17 cellular contexts compared by ENCODE assay signal in genomic region chr2:108943067-108943350, GRCh38. TPM values are rescaled to one million over a fixed set of nuclear protein-coding genes. Genes with fewer than 3 reads are reported as not detected.
A peak's percentile ranks its signal among the peaks of the same experiment; 100 is the strongest.
DNase-seq lines count a peak whose midpoint lies in the region; ATAC-seq and TF ChIP-seq lines count a peak whose summit lies in the region.
"Had no signal": no experiment of that assay in that cellular context is flagged by ENCODE, and none has a peak within 500 bp of the region (broad histone marks: within the 10 kb centered on the region; RNA-seq: fewer than 3 reads in every experiment).

No MANE protein-coding gene starts in this region.

- ATAC-seq in foreskin keratinocyte (peak; percentile 35), HG03457 (IDR thresholded peaks at IDR 0.05; ENCODE audit: unreplicated experiment) (no peak)
- ATAC-seq: A549, HepG2 had no signal

- no peak for TF ChIP-seq CTCF in epithelial cell of esophagus (IDR thresholded peaks at IDR 0.05; ENCODE audit: insufficient read depth, low read depth, low read length, missing control alignments)
- no peak for TF ChIP-seq CTCF in foreskin keratinocyte (conservative IDR thresholded peaks at IDR 0.05)
- TF ChIP-seq CTCF in nephron progenitor cell (IDR thresholded peaks at IDR 0.05) = no peak

- no peak overlapping the region for H3K27ac ChIP-seq in foreskin keratinocyte
- H3K27ac ChIP-seq: A549, C4-2B had no signal

- H3K4me1 ChIP-seq in foreskin keratinocyte = no peaks in the 10 kb centered on the region
- H3K4me1 ChIP-seq: A549, BE2C, HAP-1 had no signal

- no peak overlapping the region for H3K4me3 Mint-ChIP-seq in nephron progenitor cell
- H3K4me3 Mint-ChIP-seq in activated CD4-positive, alpha-beta memory T cell treated with anti-CD3 and anti-CD28 coated beads, Interleukin-2, amount 10 ng/mL, durations not matched to agents 7 days and 5 days = no peak overlapping the region
- H3K4me3 Mint-ChIP-seq: CD4-positive, alpha-beta memory T cell had no signal

- no peaks in the 10 kb centered on the region for H3K27me3 Mint-ChIP-seq in nephron progenitor cell (ENCODE audit: low read depth, poor library complexity)
- H3K27me3 Mint-ChIP-seq in activated CD4-positive, alpha-beta memory T cell treated with anti-CD3 and anti-CD28 coated beads, Interleukin-2, amount 10 ng/mL, durations not matched to agents 7 days and 5 days = no peaks in the 10 kb centered on the region
- H3K27me3 Mint-ChIP-seq: CD4-positive, alpha-beta memory T cell had no signal

- peak overlapping the region; percentile 39 for H3K27ac Mint-ChIP-seq in nephron progenitor cell
- H3K27ac Mint-ChIP-seq in activated CD4-positive, alpha-beta memory T cell treated with anti-CD3 and anti-CD28 coated beads, Interleukin-2, amount 10 ng/mL, durations not matched to agents 7 days and 5 days = no peak overlapping the region
- H3K27ac Mint-ChIP-seq: CD4-positive, alpha-beta memory T cell had no signal

- H3K27me3 ChIP-seq in foreskin keratinocyte = peaks cover 95% of the 10 kb centered on the region
- H3K27me3 ChIP-seq: BE2C had no signal

- H3K9me3 Mint-ChIP-seq in nephron progenitor cell = peaks cover 38% of the 10 kb centered on the region
- H3K9me3 Mint-ChIP-seq in activated CD4-positive, alpha-beta memory T cell treated with anti-CD3 and anti-CD28 coated beads, Interleukin-2, amount 10 ng/mL, durations not matched to agents 7 days and 5 days = peaks cover 11% of the 10 kb centered on the region

- CTCF ChIA-PET in activated CD4-positive, alpha-beta memory T cell treated with anti-CD3 and anti-CD28 coated beads, Interleukin-2, amount 10 ng/mL, durations not matched to agents 7 days and 5 days (lab: Charles Lee) = no interaction called here

- peaks cover 59% of the 10 kb centered on the region for H3K36me3 Mint-ChIP-seq in nephron progenitor cell (ENCODE audit: low read depth)
- peaks cover 1% of the 10 kb centered on the region for H3K36me3 Mint-ChIP-seq in activated CD4-positive, alpha-beta memory T cell treated with anti-CD3 and anti-CD28 coated beads, Interleukin-2, amount 10 ng/mL, durations not matched to agents 7 days and 5 days (ENCODE audit: low read depth)

- peaks cover 25% of the 10 kb centered on the region for H3K4me1 Mint-ChIP-seq in nephron progenitor cell
- peaks cover 5% of the 10 kb centered on the region for H3K4me1 Mint-ChIP-seq in activated CD4-positive, alpha-beta memory T cell treated with anti-CD3 and anti-CD28 coated beads, Interleukin-2, amount 10 ng/mL, durations not matched to agents 7 days and 5 days

- POLR2A ChIA-PET in activated CD4-positive, alpha-beta memory T cell treated with anti-CD3 and anti-CD28 coated beads, Interleukin-2, amount 10 ng/mL, durations not matched to agents 7 days and 5 days (lab: Charles Lee) = no interaction called here

- DNase-seq in epithelial cell of esophagus (ENCODE audit: low read depth) (peak; percentile 33), foreskin keratinocyte (peak in 1 of 2 donors; percentile 25), nephron progenitor cell (no peak), DMS53 (lab: John Stamatoyannopoulos, UW) (no peak)
- no peak for DNase-seq in activated CD4-positive, alpha-beta memory T cell treated with anti-CD3 and anti-CD28 coated beads, Interleukin-2, amount 10 ng/mL, durations not matched to agents 7 days and 5 days
- DNase-seq: BE2C; CD4-positive, alpha-beta memory T cell; DMS153; DND-41; GDM1 had no signal

- no peak overlapping the region for H3K4me3 ChIP-seq in epithelial cell of esophagus (ENCODE audit: low read length)
- H3K4me3 ChIP-seq: A549, HAP-1 had no signal

RNA-seq across cellular contexts. Expression of gene EDAR, which starts 46.0 kb away (rescaled TPM):
- total RNA-seq in foreskin keratinocyte = 0.03 TPM in 1 of 2 replicates, not detected in the other
- 0.02 TPM in 1 of 2 replicates, not detected in the other for polyA plus RNA-seq in foreskin keratinocyte
- not detected for total RNA-seq in activated CD4-positive, alpha-beta memory T cell treated with anti-CD3 and anti-CD28 coated beads, Interleukin-2, amount 10 ng/mL, durations not matched to agents 7 days and 5 days
- total RNA-seq: H1, HepG2 had no signal
- polyA plus RNA-seq: AG04450, H1, HepG2 had no signal
